Comparison of ENCODE assay signal across 1 cellular context in genomic region chr3:42010530-42010929, GRCh38.
TF ChIP-seq lines count a peak whose summit lies in the region.

No MANE protein-coding gene starts in this region.

TF ChIP-seq in K562, 482 proteins besides CTCF, POLR2A, EP300 and RAD21 (continued from another document):
- TF ChIP-seq PBX2 (CRISPR knock-in tag; IDR thresholded peaks at IDR 0.05; ENCODE audit: low read depth) (no peak), PBX2 (tag; conservative IDR thresholded peaks at IDR 0.05; ENCODE audit: low read depth) (no peak)
